ENCODE assay signal across 8 cellular contexts in the genomic region with DNA sequence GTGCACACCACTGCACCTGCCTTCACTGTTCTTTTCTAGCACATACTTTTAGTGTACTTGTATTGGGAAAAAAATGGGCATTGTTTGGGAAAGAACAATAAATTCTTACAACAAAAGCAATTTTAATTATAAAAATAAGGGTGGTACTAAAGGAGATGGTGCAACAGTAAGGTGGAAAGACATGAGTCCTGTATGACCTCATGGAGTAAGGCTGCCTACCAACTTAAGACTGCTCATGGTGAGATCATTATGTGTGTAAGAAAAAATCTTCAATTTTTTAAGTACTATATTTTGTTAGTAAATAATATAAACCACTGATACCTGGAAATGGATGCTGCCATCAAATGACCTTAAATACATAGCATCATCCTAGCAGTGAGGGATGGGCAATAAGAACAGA. TPM values are rescaled to one million over a fixed set of nuclear protein-coding genes. Genes with fewer than 3 reads are reported as not detected.
"Had no signal": no experiment of that assay in that cellular context is flagged by ENCODE, and none has a peak within 500 bp of the region (broad histone marks: within the 10 kb centered on the region; RNA-seq: fewer than 3 reads in every experiment).

No MANE protein-coding gene starts in this region.

- H3K9me3 ChIP-seq: HAP-1 had no signal

- H3K36me3 ChIP-seq: HAP-1 had no signal

- DNase-seq: GOT3, H7, HFFc6, KBM-7 had no signal

- FAIRE-seq: HepG2 had no signal

- H3K27ac ChIP-seq: HL-60 had no signal

- H3K4me3 ChIP-seq: HAP-1 had no signal

RNA-seq across cellular contexts. Expression of gene ZNF697, which starts 34.1 kb away (rescaled TPM):
- polyA plus RNA-seq: IgD-negative memory B cell had no signal
